9 cellular contexts compared by ENCODE assay signal in genomic region chr2:8252997-8253694, GRCh38.
DNase-seq lines count a peak whose midpoint lies in the region; ATAC-seq, FAIRE-seq and TF ChIP-seq lines count a peak whose summit lies in the region.
"Had no signal": no experiment of that assay in that cellular context is flagged by ENCODE, and none has a peak within 500 bp of the region (broad histone marks: within the 10 kb centered on the region; RNA-seq: fewer than 3 reads in every experiment).

No MANE protein-coding gene starts in this region.

- no peak for TF ChIP-seq POLR2A in GM12892 (IDR thresholded peaks at IDR 0.05; ENCODE audit: low read depth, low read length)

- no peak for TF ChIP-seq CTCF in lower lobe of right lung (IDR thresholded peaks at IDR 0.05)

- no peak for FAIRE-seq in GM12892 (lab: Jason Lieb, UNC)

- ATAC-seq in GM19452 (IDR thresholded peaks at IDR 0.05; ENCODE audit: unreplicated experiment) = peak; percentile 95
- ATAC-seq in HG03196 (IDR thresholded peaks at IDR 0.05; ENCODE audit: unreplicated experiment) = peak; percentile 76
- ATAC-seq in lower lobe of right lung = no peak

- H3K27ac ChIP-seq in lower lobe of right lung = no peak overlapping the region

- no peaks in the 10 kb centered on the region for H3K9me3 ChIP-seq in lower lobe of right lung

- no peaks in the 10 kb centered on the region for H3K36me3 ChIP-seq in lower lobe of right lung

- DNase-seq in COR-L47 (lab: John Stamatoyannopoulos, UW) (peak; percentile 7), NCI-H774 (lab: John Stamatoyannopoulos, UW) (peak; percentile 10), ureter (ENCODE audit: low spot score) (no peak), inferior parietal cortex (ENCODE audit: extremely low spot score) (no peak), GM12892 (ENCODE audit: insufficient read length) (no peak), lower lobe of right lung (no peak)
- DNase-seq: KG1 had no signal

- no peaks in the 10 kb centered on the region for H3K27me3 ChIP-seq in lower lobe of right lung (ENCODE audit: low read depth)

- intact Hi-C loops in lower lobe of right lung (cut with DNase I) = no loop called here

- H3K4me3 ChIP-seq in lower lobe of right lung = no peak overlapping the region

- no peaks in the 10 kb centered on the region for H3K4me1 ChIP-seq in lower lobe of right lung

Comparison
In these comparisons a context has a peak if more than half of its experiments do, and no peak if none do; other contexts are left out.
1. DNase-seq: peak in COR-L47 (single experiment) and NCI-H774 (single experiment); none in ureter (single experiment), inferior parietal cortex (single experiment), GM12892 (single experiment) and lower lobe of right lung (single experiment).
2. ATAC-seq: peak in GM19452 (single experiment) and HG03196 (single experiment); none in lower lobe of right lung (0 of 2).